10 cellular contexts compared by ENCODE assay signal in genomic region chr11:130677486-130678153, GRCh38.
DNase-seq lines count a peak whose midpoint lies in the region; ATAC-seq and TF ChIP-seq lines count a peak whose summit lies in the region.
"Had no signal": no experiment of that assay in that cellular context is flagged by ENCODE, and none has a peak within 500 bp of the region (broad histone marks: within the 10 kb centered on the region; RNA-seq: fewer than 3 reads in every experiment).

No MANE protein-coding gene starts in this region.

- H3K27me3 ChIP-seq in ectodermal cell (ENCODE audit: control insufficient read depth, insufficient read depth, low read length, poor library complexity, severe bottlenecking), result no peaks in the 10 kb centered on the region
- no peaks in the 10 kb centered on the region for H3K27me3 ChIP-seq in suprapubic skin

- no peak for TF ChIP-seq POLR2A in suprapubic skin (IDR thresholded peaks at IDR 0.05)

- H3K36me3 ChIP-seq in ectodermal cell (ENCODE audit: control insufficient read depth, insufficient read depth, low read length) (no peaks in the 10 kb centered on the region), suprapubic skin (no peaks in the 10 kb centered on the region)

- no peak for TF ChIP-seq EP300 in suprapubic skin (IDR thresholded peaks at IDR 0.05)

- no peak overlapping the region for H3K4me3 ChIP-seq in ectodermal cell (ENCODE audit: insufficient read depth, low read depth, low read length)
- H3K4me3 ChIP-seq in suprapubic skin, result no peak overlapping the region

- in situ Hi-C loops in ACHN (cut with HindIII; ENCODE audit: low pct_ligation_motif_present, low pct_unique_long_range_greater_than_20kb, low sequenced_read_pairs), result no loop called here

- DNase-seq in ACHN (peak; percentile 95), LHCN-M2 (ENCODE audit: low read depth) (peak; percentile 98), kidney tubule cell (ENCODE audit: low spot score) (peak; percentile 95), dermis blood vessel endothelial cell (no peak), inferior parietal cortex (ENCODE audit: extremely low spot score) (no peak), suprapubic skin (ENCODE audit: low spot score in 2 of 2) (no peak)
- DNase-seq: C1 segment of cervical spinal cord; naive thymus-derived CD8-positive, alpha-beta T cell had no signal

- H3K27ac ChIP-seq in ectodermal cell (ENCODE audit: insufficient read depth, low read depth, low read length, poor library complexity, severe bottlenecking) (peak overlapping the region; percentile 36), suprapubic skin (no peak overlapping the region)

- peaks cover 10% of the 10 kb centered on the region for H3K4me1 ChIP-seq in ectodermal cell (ENCODE audit: control insufficient read depth, insufficient read depth, low read length)
- H3K4me1 ChIP-seq in suprapubic skin, result peaks cover 3% of the 10 kb centered on the region

- ATAC-seq in GM18873 (IDR thresholded peaks at IDR 0.05; ENCODE audit: low FRiP score, unreplicated experiment), result no peak
- ATAC-seq: naive thymus-derived CD8-positive, alpha-beta T cell had no signal

- 72 to 75% methylated on average over 6 of the region's 6 CpGs for WGBS in ectodermal cell, 2 experiments
- WGBS in suprapubic skin, result 67% methylated on average over 6 of the region's 6 CpGs

- TF ChIP-seq CTCF in suprapubic skin (IDR thresholded peaks at IDR 0.05), result no peak

- H3K9me3 ChIP-seq in ectodermal cell (ENCODE audit: control insufficient read depth, low read length) (peaks cover 2% of the 10 kb centered on the region), suprapubic skin (peaks cover 3% of the 10 kb centered on the region)

Comparison
In these comparisons a context has a peak if more than half of its experiments do, and no peak if none do; other contexts are left out.
1. DNase-seq: peak in ACHN (single experiment), LHCN-M2 (single experiment) and kidney tubule cell (single experiment); none in dermis blood vessel endothelial cell (single experiment), inferior parietal cortex (single experiment) and suprapubic skin (0 of 2).